In the genomic region with DNA sequence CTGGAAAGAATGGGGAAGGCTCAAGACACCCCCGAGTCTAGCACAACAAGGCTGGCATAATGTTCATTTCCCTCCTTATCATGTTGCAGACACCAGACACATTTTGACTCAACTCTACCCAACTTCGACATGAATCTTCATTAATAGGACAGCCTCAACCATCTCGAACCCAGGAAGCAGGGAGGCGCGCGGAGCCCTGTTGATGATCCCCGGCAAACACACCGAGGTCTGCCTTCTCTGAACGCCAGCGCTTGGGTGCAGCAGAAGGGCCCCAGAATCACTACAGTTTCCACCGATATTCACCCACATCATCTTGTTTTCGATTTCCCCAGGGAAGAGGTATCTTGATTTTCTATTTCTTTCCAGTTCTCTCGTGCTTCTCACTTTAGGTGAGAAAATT, we compare ENCODE assay signal across 28 cellular contexts.
"Had no signal": no experiment of that assay in that cellular context is flagged by ENCODE, and none has a peak within 500 bp of the region (broad histone marks: within the 10 kb centered on the region; RNA-seq: fewer than 3 reads in every experiment).

No MANE protein-coding gene starts in this region.

- H3K4me3 ChIP-seq: esophagus muscularis mucosa, heart left ventricle, left lung, lung, pancreas, psoas muscle, upper lobe of left lung had no signal

- DNase-seq: activated CD4-positive, alpha-beta memory T cell treated with anti-CD3 and anti-CD28 coated beads for 36 hours; activated CD4-positive, alpha-beta T cell treated with anti-CD3 and anti-CD28 coated beads, Interleukin-2, amount 10 ng/mL, durations not matched to agents 24 days and 14 days; activated CD4-positive, CD25-positive, alpha-beta regulatory T cell treated with anti-CD3 and anti-CD28 coated beads, Interleukin-2, amount 50 U/mL, for 72 hours; activated CD8-positive, alpha-beta memory T cell treated with anti-CD3 and anti-CD28 coated beads, Interleukin-2, amount 50 U/mL, for 4 hours; activated gamma-delta T cell treated with Interleukin-2 at 50 U/mL for 16 hours; activated naive CD4-positive, alpha-beta T cell treated with anti-CD3 and anti-CD28 coated beads, Interleukin-2, amount 50 U/mL, for 16 hours; activated T-cell treated with anti-CD3 and anti-CD28 coated beads, Interleukin-2, amount 50 U/mL, for 1 hour; amniotic stem cell; brain microvascular endothelial cell; caudate nucleus; foreskin keratinocyte; hypothalamus; left lung; naive B cell; nucleus accumbens; stimulated activated CD4-positive, alpha-beta T cell treated with anti-CD3 and anti-CD28 coated beads, Interleukin-12 subunit alpha, Interleukin-12 subunit beta, amount 100 ng/mL, for 4 hours; stimulated activated CD4-positive, alpha-beta T cell treated with anti-CD3 and anti-CD28 coated beads, Interleukin-4, amount 100 ng/mL, for 1 hour; stimulated activated naive CD8-positive, alpha-beta T cell treated with anti-CD3 and anti-CD28 coated beads, Interleukin-15, Interleukin-2, amounts not matched to agents 100 U/mL and 50 U/mL, for 24 hours; SW 1271; T-helper 9 cell had no signal

- FAIRE-seq: astrocyte, pancreas, TTC549 had no signal

- H3K9me3 ChIP-seq: esophagus muscularis mucosa, heart left ventricle, left lung, pancreas, psoas muscle, upper lobe of left lung had no signal

- H3K27ac ChIP-seq: brain microvascular endothelial cell, esophagus muscularis mucosa, foreskin keratinocyte, heart left ventricle, left lung, pancreas, psoas muscle, upper lobe of left lung had no signal

- H3K36me3 ChIP-seq: brain microvascular endothelial cell, esophagus muscularis mucosa, heart left ventricle, left lung, pancreas, upper lobe of left lung had no signal

- H3K4me1 ChIP-seq: esophagus muscularis mucosa, foreskin keratinocyte, heart left ventricle, left lung, pancreas, psoas muscle, upper lobe of left lung had no signal

- H3K27me3 ChIP-seq: brain microvascular endothelial cell, foreskin keratinocyte, pancreas, upper lobe of left lung had no signal
